Comparison of ENCODE assay signal across 15 cellular contexts in the genomic region with DNA sequence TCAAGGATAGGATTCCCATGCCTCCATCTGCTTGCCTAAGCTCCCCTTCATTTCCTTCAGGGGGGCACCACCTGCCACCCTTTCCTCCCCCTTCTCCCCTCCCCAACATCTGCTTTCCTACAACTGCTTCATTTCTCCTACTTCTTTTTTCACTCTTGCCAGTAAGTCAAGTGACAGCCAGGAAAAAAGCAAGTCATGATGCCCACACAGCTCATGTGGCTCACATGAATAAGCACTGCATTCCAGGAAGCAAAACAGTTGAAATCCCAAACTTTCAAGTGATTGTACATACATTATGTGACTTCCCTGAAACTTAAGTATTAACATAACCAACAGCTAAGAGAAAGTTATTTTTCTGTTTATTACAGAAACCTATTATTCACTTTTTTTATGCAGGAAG.
DNase-seq lines count a peak whose midpoint lies in the region; ATAC-seq and TF ChIP-seq lines count a peak whose summit lies in the region.
"Had no signal": no experiment of that assay in that cellular context is flagged by ENCODE, and none has a peak within 500 bp of the region (broad histone marks: within the 10 kb centered on the region; RNA-seq: fewer than 3 reads in every experiment).

No MANE protein-coding gene starts in this region.

- no peaks in the 10 kb centered on the region for H3F3A ChIP-seq in GM23248 (ENCODE audit: insufficient read depth)

- H3K4me2 ChIP-seq in GM23248 (ENCODE audit: unreplicated experiment) = peak overlapping the region; percentile 19

- no peaks in the 10 kb centered on the region for H3K9me3 Mint-ChIP-seq in stimulated activated memory B cell treated with anti-CD40 and anti-IgM and Interleukin-4, amounts not matched to agents 10 μg/mL and 1 μg/mL and 100 μg/mL, for 72 hours
- H3K9me3 Mint-ChIP-seq in activated T-helper 2 cell treated with anti-CD3 and anti-CD28 coated beads, Interferon-gamma antibody, Interleukin-2, Interleukin-4, amounts not matched to agents 10 μg/mL and 5 μg/mL and 100 μg/mL, durations not matched to agents 14 hours and 24 hours and 36 hours = no peaks in the 10 kb centered on the region
- H3K9me3 Mint-ChIP-seq in CD8-positive, alpha-beta T cell = no peaks in the 10 kb centered on the region
- H3K9me3 Mint-ChIP-seq: activated CD4-positive, alpha-beta T cell treated with anti-CD3 and anti-CD28 coated beads, Interleukin-2, amount 10 ng/mL, durations not matched to agents 7 days and 5 days had no signal

- peak overlapping the region; percentile 47 for H3K9ac ChIP-seq in GM23248

- ATAC-seq in stimulated activated memory B cell treated with anti-CD40 and anti-IgM and Interleukin-4, amounts not matched to agents 10 μg/mL and 1 μg/mL and 100 μg/mL, for 72 hours = no peak
- no peak for ATAC-seq in HG03108 (IDR thresholded peaks at IDR 0.05; ENCODE audit: unreplicated experiment)
- ATAC-seq in CD8-positive, alpha-beta T cell = no peak
- ATAC-seq: right cardiac atrium had no signal

- H3K4me3 ChIP-seq in GM23248 = no peak overlapping the region
- H3K4me3 ChIP-seq in CD8-positive, alpha-beta T cell (ENCODE audit: low read depth, low read length) = no peak overlapping the region
- H3K4me3 ChIP-seq: mucosa of descending colon had no signal

- H3K27ac ChIP-seq in GM23248 (peak overlapping the region; percentile 61), VCaP (peak overlapping the region; percentile 63)
- no peak overlapping the region for H3K27ac ChIP-seq in CD8-positive, alpha-beta T cell (ENCODE audit: low read depth, low read length)
- H3K27ac ChIP-seq: HL-60 had no signal

- intact Hi-C loops in activated T-helper 2 cell treated with anti-CD3 and anti-CD28 coated beads, Interferon-gamma antibody, Interleukin-2, Interleukin-4, amounts not matched to agents 10 μg/mL and 5 μg/mL and 100 μg/mL, durations not matched to agents 14 hours and 24 hours and 36 hours (cut with micrococcal nuclease) = no loop called here
- intact Hi-C loops in CD8-positive, alpha-beta T cell (cut with DNase I, micrococcal nuclease) = no loop called here

- CTCF ChIA-PET in CD8-positive, alpha-beta T cell (lab: Charles Lee) = no interaction called here

- no peaks in the 10 kb centered on the region for H3K27me3 Mint-ChIP-seq in stimulated activated memory B cell treated with anti-CD40 and anti-IgM and Interleukin-4, amounts not matched to agents 10 μg/mL and 1 μg/mL and 100 μg/mL, for 72 hours
- no peaks in the 10 kb centered on the region for H3K27me3 Mint-ChIP-seq in activated T-helper 2 cell treated with anti-CD3 and anti-CD28 coated beads, Interferon-gamma antibody, Interleukin-2, Interleukin-4, amounts not matched to agents 10 μg/mL and 5 μg/mL and 100 μg/mL, durations not matched to agents 14 hours and 24 hours and 36 hours (ENCODE audit: low read depth)
- H3K27me3 Mint-ChIP-seq in CD8-positive, alpha-beta T cell (ENCODE audit: low read depth) = no peaks in the 10 kb centered on the region
- H3K27me3 Mint-ChIP-seq: activated CD4-positive, alpha-beta T cell treated with anti-CD3 and anti-CD28 coated beads, Interleukin-2, amount 10 ng/mL, durations not matched to agents 7 days and 5 days had no signal

- H3K9me2 ChIP-seq in GM23248 (ENCODE audit: insufficient read depth) = no peaks in the 10 kb centered on the region

- H2AFZ ChIP-seq in GM23248 = no peak overlapping the region

- peaks cover 42% of the 10 kb centered on the region for H3K4me1 Mint-ChIP-seq in stimulated activated memory B cell treated with anti-CD40 and anti-IgM and Interleukin-4, amounts not matched to agents 10 μg/mL and 1 μg/mL and 100 μg/mL, for 72 hours
- H3K4me1 Mint-ChIP-seq in activated T-helper 2 cell treated with anti-CD3 and anti-CD28 coated beads, Interferon-gamma antibody, Interleukin-2, Interleukin-4, amounts not matched to agents 10 μg/mL and 5 μg/mL and 100 μg/mL, durations not matched to agents 14 hours and 24 hours and 36 hours (ENCODE audit: low read depth) = no peaks in the 10 kb centered on the region
- no peaks in the 10 kb centered on the region for H3K4me1 Mint-ChIP-seq in CD8-positive, alpha-beta T cell (ENCODE audit: low read depth)
- H3K4me1 Mint-ChIP-seq: activated CD4-positive, alpha-beta T cell treated with anti-CD3 and anti-CD28 coated beads, Interleukin-2, amount 10 ng/mL, durations not matched to agents 7 days and 5 days had no signal

- peak overlapping the region; percentile 58 for H3K27ac Mint-ChIP-seq in stimulated activated memory B cell treated with anti-CD40 and anti-IgM and Interleukin-4, amounts not matched to agents 10 μg/mL and 1 μg/mL and 100 μg/mL, for 72 hours
- no peak overlapping the region for H3K27ac Mint-ChIP-seq in activated T-helper 2 cell treated with anti-CD3 and anti-CD28 coated beads, Interferon-gamma antibody, Interleukin-2, Interleukin-4, amounts not matched to agents 10 μg/mL and 5 μg/mL and 100 μg/mL, durations not matched to agents 14 hours and 24 hours and 36 hours
- no peak overlapping the region for H3K27ac Mint-ChIP-seq in CD8-positive, alpha-beta T cell
- H3K27ac Mint-ChIP-seq: activated CD4-positive, alpha-beta T cell treated with anti-CD3 and anti-CD28 coated beads, Interleukin-2, amount 10 ng/mL, durations not matched to agents 7 days and 5 days had no signal

- H3K36me3 Mint-ChIP-seq in stimulated activated memory B cell treated with anti-CD40 and anti-IgM and Interleukin-4, amounts not matched to agents 10 μg/mL and 1 μg/mL and 100 μg/mL, for 72 hours = no peaks in the 10 kb centered on the region
- no peaks in the 10 kb centered on the region for H3K36me3 Mint-ChIP-seq in activated T-helper 2 cell treated with anti-CD3 and anti-CD28 coated beads, Interferon-gamma antibody, Interleukin-2, Interleukin-4, amounts not matched to agents 10 μg/mL and 5 μg/mL and 100 μg/mL, durations not matched to agents 14 hours and 24 hours and 36 hours (ENCODE audit: low read depth)
- H3K36me3 Mint-ChIP-seq in CD8-positive, alpha-beta T cell = no peaks in the 10 kb centered on the region

- H3K9me3 ChIP-seq in GM23248 (ENCODE audit: low read depth) = no peaks in the 10 kb centered on the region
- H3K9me3 ChIP-seq in CD8-positive, alpha-beta T cell (ENCODE audit: low read length) = no peaks in the 10 kb centered on the region
- H3K9me3 ChIP-seq: mucosa of descending colon had no signal

- H3K79me2 ChIP-seq in GM23248 (ENCODE audit: insufficient read depth) = peaks cover 33% of the 10 kb centered on the region

- peaks cover 20% of the 10 kb centered on the region for H3K4me1 ChIP-seq in GM23248 (ENCODE audit: insufficient read depth)
- no peaks in the 10 kb centered on the region for H3K4me1 ChIP-seq in CD8-positive, alpha-beta T cell (ENCODE audit: insufficient read depth, low read length)

- in situ Hi-C loops in GM23248 (cut with MboI) = no loop called here

- no peak overlapping the region for H3K4me3 Mint-ChIP-seq in stimulated activated memory B cell treated with anti-CD40 and anti-IgM and Interleukin-4, amounts not matched to agents 10 μg/mL and 1 μg/mL and 100 μg/mL, for 72 hours
- H3K4me3 Mint-ChIP-seq in activated T-helper 2 cell treated with anti-CD3 and anti-CD28 coated beads, Interferon-gamma antibody, Interleukin-2, Interleukin-4, amounts not matched to agents 10 μg/mL and 5 μg/mL and 100 μg/mL, durations not matched to agents 14 hours and 24 hours and 36 hours (ENCODE audit: low read depth) = no peak overlapping the region
- H3K4me3 Mint-ChIP-seq in CD8-positive, alpha-beta T cell = no peak overlapping the region
- H3K4me3 Mint-ChIP-seq: activated CD4-positive, alpha-beta T cell treated with anti-CD3 and anti-CD28 coated beads, Interleukin-2, amount 10 ng/mL, durations not matched to agents 7 days and 5 days had no signal

- POLR2A ChIA-PET in CD8-positive, alpha-beta T cell (lab: Charles Lee) = no interaction called here

- no peaks in the 10 kb centered on the region for H4K20me1 ChIP-seq in GM23248 (ENCODE audit: insufficient read depth)

- H3K27me3 ChIP-seq in GM23248 (replicated peaks; ENCODE audit: insufficient read depth) = no peaks in the 10 kb centered on the region
- H3K27me3 ChIP-seq in CD8-positive, alpha-beta T cell (ENCODE audit: insufficient read depth, low read length) = no peaks in the 10 kb centered on the region

- TF ChIP-seq CTCF in VCaP (conservative IDR thresholded peaks at IDR 0.05) = no peak
- TF ChIP-seq CTCF in CD8-positive, alpha-beta T cell (IDR thresholded peaks at IDR 0.05) = no peak

- DNase-seq in GM23248 (peak; percentile 78), hepatic stellate cell (ENCODE audit: low spot score) (peak; percentile 39), NCI-H2227 (lab: John Stamatoyannopoulos, UW; ENCODE audit: unreplicated experiment) (no peak)
- DNase-seq in activated T-helper 2 cell treated with anti-CD3 and anti-CD28 coated beads, Interferon-gamma antibody, Interleukin-2, Interleukin-4, amounts not matched to agents 10 μg/mL and 5 μg/mL and 100 μg/mL, durations not matched to agents 14 hours and 24 hours and 36 hours (ENCODE audit: low spot score) = no peak
- no peak for DNase-seq in CD8-positive, alpha-beta T cell
- DNase-seq: activated CD4-positive, alpha-beta T cell treated with anti-CD3 and anti-CD28 coated beads, Interleukin-2, amount 10 ng/mL, durations not matched to agents 7 days and 5 days; activated gamma-delta T cell treated with Interleukin-2 at 50 U/mL for 16 hours; DMS79; NCI-H1092 had no signal

- H3K36me3 ChIP-seq in GM23248 (ENCODE audit: low read depth) = no peaks in the 10 kb centered on the region; the same call in 1 of the 2 replicates
- no peaks in the 10 kb centered on the region for H3K36me3 ChIP-seq in CD8-positive, alpha-beta T cell (ENCODE audit: insufficient read depth, low read length)

Comparison
In these comparisons a context has a peak if more than half of its experiments do, and no peak if none do; other contexts are left out.
1. DNase-seq: peak in GM23248 (single experiment) and hepatic stellate cell (single experiment); none in NCI-H2227 (single experiment), activated T-helper 2 cell treated with anti-CD3 and anti-CD28 coated beads, Interferon-gamma antibody, Interleukin-2, Interleukin-4, amounts not matched to agents 10 μg/mL and 5 μg/mL and 100 μg/mL, durations not matched to agents 14 hours and 24 hours and 36 hours (single experiment) and CD8-positive, alpha-beta T cell (0 of 7).